In the genomic region with DNA sequence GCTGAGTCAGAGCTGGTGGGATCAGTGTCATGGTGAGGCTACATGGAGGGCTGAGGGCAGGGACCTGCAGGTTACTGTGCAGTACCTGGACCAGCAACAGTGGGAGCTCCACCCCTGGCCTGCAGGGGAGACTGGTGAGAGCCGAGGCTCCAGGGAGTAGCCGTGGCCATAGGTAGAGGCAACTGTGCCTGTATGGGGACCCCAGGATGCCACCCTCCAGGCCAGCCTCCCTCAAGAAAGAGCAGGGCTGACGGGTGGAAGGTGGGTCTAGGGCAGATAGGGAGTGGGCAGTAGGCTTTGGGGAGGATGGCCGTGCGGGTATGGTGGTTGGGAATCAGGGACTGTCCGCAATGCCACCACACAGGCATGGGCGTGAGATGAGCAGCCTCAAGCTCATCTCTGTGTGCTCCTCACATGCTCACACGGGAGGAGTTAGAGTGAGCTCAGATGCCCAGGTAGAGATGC, we compare ENCODE assay signal across 23 cellular contexts. TPM values are rescaled to one million over a fixed set of nuclear protein-coding genes. Genes with fewer than 3 reads are reported as not detected.
DNase-seq lines count a peak whose midpoint lies in the region; ATAC-seq, FAIRE-seq and TF ChIP-seq lines count a peak whose summit lies in the region.
"Had no signal": no experiment of that assay in that cellular context is flagged by ENCODE, and none has a peak within 500 bp of the region (broad histone marks: within the 10 kb centered on the region; RNA-seq: fewer than 3 reads in every experiment).

No MANE protein-coding gene starts in this region.

- H3K36me3 ChIP-seq in right atrium auricular region (no peaks in the 10 kb centered on the region), bronchial epithelial cell (ENCODE audit: control insufficient read depth, insufficient read depth, low read length) (no peaks in the 10 kb centered on the region), osteoblast (ENCODE audit: insufficient read depth, low read length) (no peaks in the 10 kb centered on the region)
- H3K36me3 ChIP-seq: Peyer's patch had no signal

- peak; percentile 21 for DNase-seq in left ventricle myocardium superior
- DNase-seq in right atrium auricular region (ENCODE audit: low spot score): no peak
- no peak for DNase-seq in bronchial epithelial cell (ENCODE audit: low read depth)
- peak; percentile 50 for DNase-seq in osteoblast (ENCODE audit: insufficient read length, low spot score, missing footprints)
- no peak for DNase-seq in MCF 10A (ENCODE audit: unreplicated experiment)
- no peak for DNase-seq in NCI-H2196 (lab: John Stamatoyannopoulos, UW; ENCODE audit: unreplicated experiment)
- DNase-seq in NCI-H446 treated with DMSO at 0.1 percent for 48 hours (lab: John Stamatoyannopoulos, UW): no peak
- DNase-seq: 8988T; CD4-positive, CD25-positive, alpha-beta regulatory T cell; COR-L47; GF-D8; GM23248; KG1; NCI-H1048; NCI-H1436; NCI-H1930; NCI-H2171; NCI-H446; NCI-H69 had no signal

- POLR2A ChIA-PET in MCF 10A (lab: Yijun Ruan, JAX): no interaction called here

- no peak overlapping the region for H3K4me3 ChIP-seq in right atrium auricular region
- no peak overlapping the region for H3K4me3 ChIP-seq in bronchial epithelial cell (ENCODE audit: low read depth, low read length)
- no peak overlapping the region for H3K4me3 ChIP-seq in osteoblast (ENCODE audit: insufficient read depth, low read length)
- H3K4me3 ChIP-seq: GM23248, Peyer's patch had no signal

- H3K9me3 ChIP-seq in right atrium auricular region: no peaks in the 10 kb centered on the region
- no peaks in the 10 kb centered on the region for H3K9me3 ChIP-seq in osteoblast (ENCODE audit: low read depth, low read length)
- H3K9me3 ChIP-seq: Peyer's patch had no signal

- H3K27me3 Mint-ChIP-seq in MCF 10A (ENCODE audit: insufficient read depth, unreplicated experiment): no peaks in the 10 kb centered on the region
- H3K27me3 Mint-ChIP-seq: B cell had no signal

- H3K36me3 Mint-ChIP-seq in MCF 10A (ENCODE audit: insufficient read depth, unreplicated experiment): no peaks in the 10 kb centered on the region
- H3K36me3 Mint-ChIP-seq: CD4-positive, CD25-positive, alpha-beta regulatory T cell had no signal

- BruUV-seq in MCF 10A (replicated peaks; lab: Mats Ljungman, UMichigan): no TSS peak

- H3K4me1 Mint-ChIP-seq in MCF 10A (ENCODE audit: insufficient read depth, unreplicated experiment): peaks cover 11% of the 10 kb centered on the region
- H3K4me1 Mint-ChIP-seq: B cell; CD4-positive, CD25-positive, alpha-beta regulatory T cell had no signal

- H2AFZ ChIP-seq in osteoblast (ENCODE audit: low read length): no peak overlapping the region
- H2AFZ ChIP-seq: GM23248 had no signal

- no peak overlapping the region for H3K4me2 ChIP-seq in osteoblast (ENCODE audit: insufficient read depth, low read length)

- intact Hi-C loops in left ventricle myocardium superior (cut with micrococcal nuclease) (no loop called here), MCF 10A (cut with micrococcal nuclease) (no loop called here)

- H3K9me3 Mint-ChIP-seq in MCF 10A (ENCODE audit: unreplicated experiment): no peaks in the 10 kb centered on the region
- H3K9me3 Mint-ChIP-seq: CD4-positive, CD25-positive, alpha-beta regulatory T cell had no signal

- no peaks in the 10 kb centered on the region for H3K79me2 ChIP-seq in osteoblast (ENCODE audit: insufficient read depth, low read length)

- H4K20me1 ChIP-seq in osteoblast (ENCODE audit: insufficient read depth, low read length): no peaks in the 10 kb centered on the region

- H3K27me3 ChIP-seq in right atrium auricular region (no peaks in the 10 kb centered on the region), bronchial epithelial cell (ENCODE audit: control insufficient read depth, insufficient read depth, low read length) (no peaks in the 10 kb centered on the region), osteoblast (ENCODE audit: insufficient read depth, low read length) (no peaks in the 10 kb centered on the region)
- H3K27me3 ChIP-seq: Peyer's patch had no signal

- H3K27ac ChIP-seq in right atrium auricular region (no peak overlapping the region), osteoblast (ENCODE audit: low read depth, low read length) (no peak overlapping the region)
- H3K27ac ChIP-seq: GM23248, Peyer's patch had no signal

- peaks cover 0 to 9% of the 10 kb centered on the region in 2 donors for H3K4me1 ChIP-seq in right atrium auricular region
- no peaks in the 10 kb centered on the region for H3K4me1 ChIP-seq in osteoblast (ENCODE audit: insufficient read depth, low read length)
- H3K4me1 ChIP-seq: Peyer's patch had no signal

- ATAC-seq in left ventricle myocardium superior (no peak), HG02571 (IDR thresholded peaks at IDR 0.05; ENCODE audit: unreplicated experiment) (no peak)
- ATAC-seq: HCT116 had no signal

- no peak overlapping the region for H3K4me3 Mint-ChIP-seq in MCF 10A (ENCODE audit: unreplicated experiment)
- H3K4me3 Mint-ChIP-seq: B cell; CD4-positive, CD25-positive, alpha-beta regulatory T cell had no signal

- TF ChIP-seq CTCF in right atrium auricular region (IDR thresholded peaks at IDR 0.05) (no peak), bronchial epithelial cell (IDR thresholded peaks at IDR 0.05; ENCODE audit: insufficient read depth, low read length, severe bottlenecking) (no peak), osteoblast (IDR thresholded peaks at IDR 0.05; ENCODE audit: extremely low read depth, low read depth, low read length) (no peak), MCF 10A (IDR thresholded peaks at IDR 0.05; ENCODE audit: unreplicated experiment) (no peak)

- no peak overlapping the region for H3K27ac Mint-ChIP-seq in MCF 10A (ENCODE audit: low read depth, unreplicated experiment)
- H3K27ac Mint-ChIP-seq: B cell; CD4-positive, CD25-positive, alpha-beta regulatory T cell had no signal

- CTCF ChIA-PET in MCF 10A (lab: Yijun Ruan, JAX): interaction anchor here (0.5 kb wide), 1 partner anchor 692 kb away, joined by 3 read pairs; no protein-coding TSS in a partner anchor

- FAIRE-seq in bronchial epithelial cell (lab: Jason Lieb, UNC): peak; percentile 81

RNA-seq across cellular contexts. Expression of gene FBLN2, which starts 35.5 kb away (rescaled TPM):
- 53.8 TPM for total RNA-seq in left ventricle myocardium superior
- total RNA-seq in right atrium auricular region: 100 to 1,000 TPM; 122 to 185 TPM
- 3.8 and 4.7 TPM in 2 replicates for total RNA-seq in bronchial epithelial cell
- total RNA-seq in osteoblast: 46.0 and 54.6 TPM in 2 replicates
- total RNA-seq in MCF 10A (2022): not detected in 2 replicates
- total RNA-seq: CD4-positive, CD25-positive, alpha-beta regulatory T cell had no signal

Comparison
In these comparisons a context has a peak if more than half of its experiments do, and no peak if none do; other contexts are left out.
1. DNase-seq: peak in left ventricle myocardium superior (single experiment) and osteoblast (single experiment); none in right atrium auricular region (single experiment), bronchial epithelial cell (single experiment), MCF 10A (single experiment), NCI-H2196 (single experiment) and NCI-H446 treated with DMSO at 0.1 percent for 48 hours (single experiment).